In the genomic region with DNA sequence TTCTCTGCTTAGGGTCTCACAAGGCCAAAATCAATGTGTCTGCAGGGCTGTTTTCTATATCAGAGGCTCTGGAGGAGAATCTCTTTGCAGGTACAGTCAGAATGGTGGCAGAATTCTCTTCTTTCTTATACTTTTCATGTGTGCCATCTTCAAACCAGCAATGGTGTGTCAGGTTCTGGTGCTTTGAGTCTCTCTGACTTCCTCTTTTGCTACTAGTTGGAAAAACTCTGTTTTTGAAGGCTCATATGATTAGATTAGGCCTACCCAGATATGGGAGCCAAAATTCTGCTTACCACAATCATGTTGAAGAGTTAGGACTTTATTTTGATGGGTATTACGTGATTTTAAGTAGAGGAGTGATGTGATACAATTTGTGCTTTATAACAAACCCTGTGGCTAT, we compare ENCODE assay signal across 22 cellular contexts. TPM values are rescaled to one million over a fixed set of nuclear protein-coding genes. Genes with fewer than 3 reads are reported as not detected.
"Had no signal": no experiment of that assay in that cellular context is flagged by ENCODE, and none has a peak within 500 bp of the region (broad histone marks: within the 10 kb centered on the region; RNA-seq: fewer than 3 reads in every experiment).

No MANE protein-coding gene starts in this region.

- H3K9me3 ChIP-seq: MG63, SK-N-SH had no signal

- H3K27ac ChIP-seq: RWPE1 had no signal

- H3K4me3 ChIP-seq: MG63 had no signal

- DNase-seq: Karpas-422, KG1, MG63, NCI-H1092 treated with DMSO at 0.1 percent for 48 hours, NCI-H1436, NCI-H187, NCI-H2029, NCI-H2081 treated with DMSO at 0.1 percent for 48 hours, NCI-H2171, NCI-H226, NCI-H446, NCI-H510A, NCI-H524 treated with DMSO at 0.1 percent for 48 hours, NCI-H69, NCI-H774, SHP77, SK-N-SH, SW 1271 had no signal

- ATAC-seq: Panc1, PC-3 had no signal

- H3K27me3 ChIP-seq: MG63 had no signal

- H3K36me3 ChIP-seq: MG63 had no signal

RNA-seq across cellular contexts. Expression of a gene that starts 18.8 kb away (rescaled TPM):
- total RNA-seq: HT-29 had no signal
